34 cellular contexts compared by ENCODE assay signal in the genomic region with DNA sequence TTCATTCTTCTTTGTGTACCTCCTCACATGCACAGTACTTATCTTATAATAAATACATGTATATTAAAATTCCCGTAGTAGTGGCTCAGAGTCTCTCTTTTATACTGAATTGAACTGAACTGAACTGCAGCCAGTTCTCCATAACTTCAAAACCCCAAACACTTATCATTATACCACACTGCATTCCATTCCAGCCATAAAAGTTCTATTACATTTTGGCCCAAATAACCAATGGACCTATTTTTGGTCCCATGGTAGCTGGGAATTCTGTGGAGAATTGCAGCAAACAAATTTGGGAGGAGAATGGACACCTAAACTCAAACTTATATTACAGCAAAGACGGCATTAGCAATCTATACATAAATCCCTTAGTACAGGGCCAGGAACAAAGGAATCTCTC.
"Had no signal": no experiment of that assay in that cellular context is flagged by ENCODE, and none has a peak within 500 bp of the region (broad histone marks: within the 10 kb centered on the region; RNA-seq: fewer than 3 reads in every experiment).

No MANE protein-coding gene starts in this region.

- H3K79me2 ChIP-seq: hepatocyte had no signal

- H3K4me3 Mint-ChIP-seq: activated naive CD4-positive, alpha-beta T cell treated with anti-CD3 and anti-CD28 coated beads, Interleukin-2, amount 10 ng/mL, durations not matched to agents 7 days and 5 days; activated naive CD8-positive, alpha-beta T cell treated with anti-CD3 and anti-CD28 coated beads, Interleukin-2, amount 10 ng/mL, durations not matched to agents 7 days and 5 days; mesothelial cell of epicardium; naive thymus-derived CD4-positive, alpha-beta T cell; stimulated activated effector memory CD8-positive, alpha-beta T cell treated with anti-CD3 and anti-CD28 coated beads, Interleukin-12 subunit alpha, Interleukin-12 subunit beta, amount 100 ng/mL, for 72 hours; stimulated activated naive CD8-positive, alpha-beta T cell treated with anti-CD3 and anti-CD28 coated beads, Interleukin-15, Interleukin-2, amounts not matched to agents 100 ng/mL and 50 ng/mL, for 24 hours; T-helper 17 cell had no signal

- H3K27me3 Mint-ChIP-seq: activated naive CD4-positive, alpha-beta T cell treated with anti-CD3 and anti-CD28 coated beads, Interleukin-2, amount 10 ng/mL, durations not matched to agents 7 days and 5 days; activated naive CD8-positive, alpha-beta T cell treated with anti-CD3 and anti-CD28 coated beads, Interleukin-2, amount 10 ng/mL, durations not matched to agents 7 days and 5 days; stimulated activated naive CD8-positive, alpha-beta T cell treated with anti-CD3 and anti-CD28 coated beads, Interleukin-15, Interleukin-2, amounts not matched to agents 100 ng/mL and 50 ng/mL, for 24 hours; T-helper 17 cell had no signal

- H3K4me3 ChIP-seq: body of pancreas, cardiac muscle cell, colonic mucosa, esophagus squamous epithelium, gastrocnemius medialis, hepatocyte, pancreas, prostate gland, upper lobe of left lung, vagina had no signal

- H3K36me3 Mint-ChIP-seq: activated naive CD4-positive, alpha-beta T cell treated with anti-CD3 and anti-CD28 coated beads, Interleukin-2, amount 10 ng/mL, durations not matched to agents 7 days and 5 days; activated naive CD8-positive, alpha-beta T cell treated with anti-CD3 and anti-CD28 coated beads, Interleukin-2, amount 10 ng/mL, durations not matched to agents 7 days and 5 days; mesothelial cell of epicardium; naive thymus-derived CD4-positive, alpha-beta T cell; stimulated activated effector memory CD8-positive, alpha-beta T cell treated with anti-CD3 and anti-CD28 coated beads, Interleukin-12 subunit alpha, Interleukin-12 subunit beta, amount 100 ng/mL, for 72 hours had no signal

- H3K4me2 ChIP-seq: hepatocyte had no signal

- H3K9me3 ChIP-seq: body of pancreas, colonic mucosa, esophagus squamous epithelium, gastrocnemius medialis, pancreas, prostate gland, upper lobe of left lung, vagina had no signal

- H3K4me1 Mint-ChIP-seq: activated naive CD4-positive, alpha-beta T cell treated with anti-CD3 and anti-CD28 coated beads, Interleukin-2, amount 10 ng/mL, durations not matched to agents 7 days and 5 days; activated naive CD8-positive, alpha-beta T cell treated with anti-CD3 and anti-CD28 coated beads, Interleukin-2, amount 10 ng/mL, durations not matched to agents 7 days and 5 days; naive thymus-derived CD4-positive, alpha-beta T cell; stimulated activated effector memory CD8-positive, alpha-beta T cell treated with anti-CD3 and anti-CD28 coated beads, Interleukin-12 subunit alpha, Interleukin-12 subunit beta, amount 100 ng/mL, for 72 hours; T-helper 17 cell had no signal

- H3K4me1 ChIP-seq: body of pancreas, colonic mucosa, esophagus squamous epithelium, gastrocnemius medialis, pancreas, upper lobe of left lung, vagina had no signal

- H3K27ac ChIP-seq: body of pancreas, cardiac muscle cell, colonic mucosa, epithelial cell of prostate, esophagus squamous epithelium, gastrocnemius medialis, hepatocyte, pancreas, prostate gland, upper lobe of left lung, vagina, WERI-Rb-1 had no signal

- DNase-seq: activated CD4-positive, alpha-beta T cell treated with anti-CD3 and anti-CD28 coated beads for 48 hours; activated CD4-positive, alpha-beta T cell treated with anti-CD3 and anti-CD28 coated beads, Interleukin-2, amount 50 U/mL, for 48 hours; activated CD8-positive, alpha-beta memory T cell treated with anti-CD3 and anti-CD28 coated beads, Interleukin-2, amount 50 U/mL, for 4 hours; activated gamma-delta T cell; activated naive CD4-positive, alpha-beta T cell treated with anti-CD3 and anti-CD28 coated beads, Interleukin-2, amount 10 ng/mL, durations not matched to agents 7 days and 5 days; activated naive CD8-positive, alpha-beta T cell treated with anti-CD3 and anti-CD28 coated beads, Interleukin-2, amount 10 ng/mL, durations not matched to agents 7 days and 5 days; activated T-cell treated with anti-CD3 and anti-CD28 coated beads, Interleukin-2, amount 50 U/mL, for 1 hour; amniotic stem cell; body of pancreas; cerebellar nuclear complex; colonic mucosa; effector CD8-positive, alpha-beta T cell; esophagus squamous epithelium; gastrocnemius medialis; kidney; left colon; naive thymus-derived CD4-positive, alpha-beta T cell; pancreas; retina; small intestine; stimulated activated CD4-positive, alpha-beta T cell treated with anti-CD3 and anti-CD28 coated beads, Interleukin-4, amount 100 ng/mL, for 24 hours; substantia nigra; T-helper 17 cell; T1000; upper lobe of left lung; WERI-Rb-1 had no signal

- H3K27ac Mint-ChIP-seq: activated naive CD4-positive, alpha-beta T cell treated with anti-CD3 and anti-CD28 coated beads, Interleukin-2, amount 10 ng/mL, durations not matched to agents 7 days and 5 days; activated naive CD8-positive, alpha-beta T cell treated with anti-CD3 and anti-CD28 coated beads, Interleukin-2, amount 10 ng/mL, durations not matched to agents 7 days and 5 days; mesothelial cell of epicardium; naive thymus-derived CD4-positive, alpha-beta T cell; stimulated activated effector memory CD8-positive, alpha-beta T cell treated with anti-CD3 and anti-CD28 coated beads, Interleukin-12 subunit alpha, Interleukin-12 subunit beta, amount 100 ng/mL, for 72 hours; stimulated activated naive CD8-positive, alpha-beta T cell treated with anti-CD3 and anti-CD28 coated beads, Interleukin-15, Interleukin-2, amounts not matched to agents 100 ng/mL and 50 ng/mL, for 24 hours; T-helper 17 cell had no signal

- H3K36me3 ChIP-seq: cardiac muscle cell, colonic mucosa, esophagus squamous epithelium, gastrocnemius medialis, pancreas, prostate gland, upper lobe of left lung, vagina, WERI-Rb-1 had no signal

- H2AFZ ChIP-seq: hepatocyte had no signal

- H3K27me3 ChIP-seq: cardiac muscle cell, colonic mucosa, gastrocnemius medialis, hepatocyte, pancreas, upper lobe of left lung, vagina had no signal

- H3K9me3 Mint-ChIP-seq: activated naive CD4-positive, alpha-beta T cell treated with anti-CD3 and anti-CD28 coated beads, Interleukin-2, amount 10 ng/mL, durations not matched to agents 7 days and 5 days; activated naive CD8-positive, alpha-beta T cell treated with anti-CD3 and anti-CD28 coated beads, Interleukin-2, amount 10 ng/mL, durations not matched to agents 7 days and 5 days; stimulated activated naive CD8-positive, alpha-beta T cell treated with anti-CD3 and anti-CD28 coated beads, Interleukin-15, Interleukin-2, amounts not matched to agents 100 ng/mL and 50 ng/mL, for 24 hours had no signal
